Comparison of ENCODE assay signal across 8 cellular contexts in the genomic region with DNA sequence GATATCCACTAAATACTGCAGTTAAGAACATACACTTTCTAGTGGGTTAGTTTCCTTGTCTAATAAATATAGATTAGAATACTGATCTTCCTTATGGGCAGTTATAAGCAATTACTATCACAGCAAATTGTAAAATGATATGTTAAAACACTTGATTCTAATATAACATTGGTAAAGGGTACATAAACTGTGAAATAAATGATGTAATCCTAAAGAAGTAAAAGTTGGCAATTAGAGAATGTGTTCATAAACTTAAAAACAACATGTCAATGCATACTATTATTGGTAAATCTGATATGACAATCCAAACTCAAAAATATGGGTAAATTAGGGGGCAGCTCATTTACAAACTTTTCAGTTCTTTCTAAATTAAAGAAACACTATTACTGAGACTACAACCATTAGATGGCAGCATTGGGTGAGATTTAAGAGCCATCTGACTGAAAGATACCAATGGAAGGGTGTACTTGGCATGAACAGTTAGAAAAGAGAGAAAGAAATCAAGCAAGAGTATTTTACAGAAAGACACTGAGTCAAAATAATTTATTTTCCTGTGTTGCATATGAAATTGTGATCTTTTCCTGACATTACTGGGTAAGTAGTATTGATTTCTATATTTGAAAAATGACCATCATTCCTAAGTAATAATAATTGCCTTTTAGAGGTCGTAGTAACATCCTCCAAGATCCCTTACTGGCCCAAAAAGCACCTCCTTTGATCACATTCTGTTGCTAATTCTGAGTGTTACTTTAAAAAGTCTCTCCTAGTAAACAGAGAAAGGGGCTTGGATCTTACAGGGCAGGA.
DNase-seq lines count a peak whose midpoint lies in the region; ATAC-seq and TF ChIP-seq lines count a peak whose summit lies in the region.

No MANE protein-coding gene starts in this region.

- no peak overlapping the region for H3K4me3 ChIP-seq in A673 (ENCODE audit: low read depth, low read length, poor library complexity, severe bottlenecking)
- H3K4me3 ChIP-seq in esophagus muscularis mucosa = no peak overlapping the region

- H3K36me3 ChIP-seq in A673 (ENCODE audit: insufficient read depth, low read length, poor library complexity, severe bottlenecking) = peaks cover 45% of the 10 kb centered on the region
- peaks cover 32 to 92% (median 67%) of the 10 kb centered on the region in 4 donors for H3K36me3 ChIP-seq in esophagus muscularis mucosa

- no peaks in the 10 kb centered on the region for H3K4me1 Mint-ChIP-seq in nephron

- TF ChIP-seq EP300 in esophagus muscularis mucosa (IDR thresholded peaks at IDR 0.05) = no peak

- BruUV-seq in A673 (replicated peaks; lab: Mats Ljungman, UMichigan) = no TSS peak

- H3K36me3 Mint-ChIP-seq in nephron (ENCODE audit: low read depth) = peaks cover 40% of the 10 kb centered on the region

- H3K4me1 ChIP-seq in A673 (ENCODE audit: insufficient read depth, low read length, poor library complexity, severe bottlenecking) = no peaks in the 10 kb centered on the region
- H3K4me1 ChIP-seq in esophagus muscularis mucosa = peaks cover 0 to 4% (median 0%) of the 10 kb centered on the region in 4 donors

- H3K9me3 ChIP-seq in A673 (ENCODE audit: low read depth, low read length, poor library complexity, severe bottlenecking) (no peaks in the 10 kb centered on the region), esophagus muscularis mucosa (no peaks in the 10 kb centered on the region)

- POLR2A ChIA-PET in A673 (lab: Charles Lee; ENCODE audit: low non-redundant PET) = no interaction called here

- CTCF ChIA-PET in A673 (lab: Charles Lee) = interaction anchor here (0.6 to 1.0 kb wide), 4 partner anchors 13 to 152 kb away, joined by 3 to 11 read pairs (median 5); a partner anchor contains a TSS

- intact Hi-C loops in A673 (cut with micrococcal nuclease; ENCODE audit: unreplicated experiment) = loop anchor here (1.0 to 2.0 kb wide), 3 partner anchors 12 to 152 kb away; a partner anchor contains a TSS
- intact Hi-C loops in esophagus muscularis mucosa (cut with DNase I) = loop anchor here (5.0 kb wide), 1 partner anchor 151 kb away; a partner anchor contains a TSS

- H3K27ac Mint-ChIP-seq in nephron = peak overlapping the region in 1 of 3 experiments; percentile 2

- no peaks in the 10 kb centered on the region for H3K27me3 ChIP-seq in A673 (replicated peaks; ENCODE audit: insufficient read depth, low read depth, low read length, poor library complexity)
- H3K27me3 ChIP-seq in esophagus muscularis mucosa = no peaks in the 10 kb centered on the region

- DNase-seq in A673 (ENCODE audit: low spot score) = peak; percentile 77
- peak; percentile 42 for DNase-seq in GM10266 (ENCODE audit: extremely low spot score)
- DNase-seq in NCI-H146 (lab: John Stamatoyannopoulos, UW) = peak; percentile 51
- DNase-seq in SKM-1 treated with dmso at 0.1 percent for 144 hours (lab: John Stamatoyannopoulos, UW; ENCODE audit: unreplicated experiment) = peak; percentile 53
- DNase-seq in esophagus muscularis mucosa (ENCODE audit: extremely low spot score) = no peak

- no peak overlapping the region for H3K27ac ChIP-seq in A673 (ENCODE audit: low read depth, low read length, poor library complexity, severe bottlenecking)
- H3K27ac ChIP-seq in esophagus muscularis mucosa (replicated peaks in 1 of 4) = no peak overlapping the region

- ATAC-seq in GM18907 (IDR thresholded peaks at IDR 0.05; ENCODE audit: unreplicated experiment) (no peak), HG03565 (IDR thresholded peaks at IDR 0.05; ENCODE audit: unreplicated experiment) (no peak)

- H3K27me3 Mint-ChIP-seq in nephron (ENCODE audit: low read depth) = no peaks in the 10 kb centered on the region

- WGBS in esophagus muscularis mucosa = 65% methylated on average over 1 of the region's 1 CpG

- no peak for TF ChIP-seq POLR2A in esophagus muscularis mucosa (IDR thresholded peaks at IDR 0.05; ENCODE audit: low read depth)

- TF ChIP-seq CTCF in A673 (conservative IDR thresholded peaks at IDR 0.05; ENCODE audit: low read depth, low read length) (peak; percentile 70), GM10266 (IDR thresholded peaks at IDR 0.05; ENCODE audit: control insufficient read depth, insufficient read depth, low read depth, missing control alignments) (peak; percentile 51), esophagus muscularis mucosa (IDR thresholded peaks at IDR 0.05) (peak; percentile 54 to 59 (median 58)), nephron (IDR thresholded peaks at IDR 0.05; ENCODE audit: unreplicated experiment in 3 of 3) (peak; percentile 51 to 65 (median 57))

- no peaks in the 10 kb centered on the region for H3K9me3 Mint-ChIP-seq in nephron

- no peak overlapping the region for H3K4me3 Mint-ChIP-seq in nephron
